ENCODE assay signal across 16 cellular contexts in genomic region chr12:93404961-93405849, GRCh38. TPM values are rescaled to one million over a fixed set of nuclear protein-coding genes. Genes with fewer than 3 reads are reported as not detected.
DNase-seq lines count a peak whose midpoint lies in the region; ATAC-seq and TF ChIP-seq lines count a peak whose summit lies in the region.
"Had no signal": no experiment of that assay in that cellular context is flagged by ENCODE, and none has a peak within 500 bp of the region (broad histone marks: within the 10 kb centered on the region; RNA-seq: fewer than 3 reads in every experiment).

No MANE protein-coding gene starts in this region.

- H3K36me3 ChIP-seq in adipocyte (ENCODE audit: control insufficient read depth, insufficient read depth, low read length, severe bottlenecking), result peaks cover 30% of the 10 kb centered on the region
- H3K36me3 ChIP-seq: pancreas had no signal

- H3K4me3 ChIP-seq in adipocyte (ENCODE audit: low read length), result peak overlapping the region; percentile 27
- H3K4me3 ChIP-seq: coronary artery, pancreas had no signal

- no peaks in the 10 kb centered on the region for H3K9me3 Mint-ChIP-seq in CD4-positive, alpha-beta T cell
- H3K9me3 Mint-ChIP-seq in HFFc6, result no peaks in the 10 kb centered on the region
- no peaks in the 10 kb centered on the region for H3K9me3 Mint-ChIP-seq in naive thymus-derived CD8-positive, alpha-beta T cell
- H3K9me3 Mint-ChIP-seq: activated B cell treated with CpG ODN at 0.5 μM for 24 hours had no signal

- no peak overlapping the region for H3K4me3 Mint-ChIP-seq in CD4-positive, alpha-beta T cell
- no peak overlapping the region for H3K4me3 Mint-ChIP-seq in HFFc6
- no peak overlapping the region for H3K4me3 Mint-ChIP-seq in naive thymus-derived CD8-positive, alpha-beta T cell
- H3K4me3 Mint-ChIP-seq: activated B cell treated with CpG ODN at 0.5 μM for 24 hours had no signal

- no peaks in the 10 kb centered on the region for H3K9me3 ChIP-seq in CD4-positive, alpha-beta T cell (ENCODE audit: control insufficient read depth, low read length)
- no peaks in the 10 kb centered on the region for H3K9me3 ChIP-seq in adipocyte (ENCODE audit: control insufficient read depth, low read length)
- H3K9me3 ChIP-seq: pancreas had no signal

- no peaks in the 10 kb centered on the region for H3K27me3 Mint-ChIP-seq in CD4-positive, alpha-beta T cell
- H3K27me3 Mint-ChIP-seq in HFFc6 (ENCODE audit: insufficient read depth), result no peaks in the 10 kb centered on the region; the same call in 1 of the 2 replicates
- H3K27me3 Mint-ChIP-seq in naive thymus-derived CD8-positive, alpha-beta T cell, result no peaks in the 10 kb centered on the region
- H3K27me3 Mint-ChIP-seq: activated B cell treated with CpG ODN at 0.5 μM for 24 hours had no signal

- H3K4me1 Mint-ChIP-seq in CD4-positive, alpha-beta T cell (ENCODE audit: low read depth), result peaks cover 6% of the 10 kb centered on the region
- peaks cover 17% of the 10 kb centered on the region for H3K4me1 Mint-ChIP-seq in HFFc6 (ENCODE audit: low read depth)
- peaks cover 0 to 9% (median 5%) of the 10 kb centered on the region in 4 donors for H3K4me1 Mint-ChIP-seq in naive thymus-derived CD8-positive, alpha-beta T cell
- H3K4me1 Mint-ChIP-seq: activated B cell treated with CpG ODN at 0.5 μM for 24 hours had no signal

- peak; percentile 37 for ATAC-seq in CD4-positive, alpha-beta T cell (ENCODE audit: poor library complexity)
- peak in 1 of 2 donors; percentile 22 for ATAC-seq in naive thymus-derived CD8-positive, alpha-beta T cell
- ATAC-seq in activated CD4-positive, CD25-positive, alpha-beta regulatory T cell treated with anti-CD3 and anti-CD28 coated beads, Interleukin-2, amount 50 U/mL, for 24 hours, result no peak
- ATAC-seq: Panc1 had no signal

- DNase-seq in CD4-positive, alpha-beta T cell, result no peak
- DNase-seq in HFFc6 (no peak), adipocyte (ENCODE audit: low read depth) (no peak), LoVo (ENCODE audit: low spot score) (no peak), NCI-H345 treated with DMSO at 0.1 percent for 48 hours (lab: John Stamatoyannopoulos, UW; ENCODE audit: unreplicated experiment) (no peak)
- DNase-seq in naive thymus-derived CD8-positive, alpha-beta T cell, result no peak
- no peak for DNase-seq in activated CD4-positive, alpha-beta T cell treated with anti-CD3 and anti-CD28 coated beads, Interleukin-2, amount 50 U/mL, for 4 hours
- DNase-seq: activated B cell treated with CpG ODN at 0.5 μM for 24 hours; activated CD8-positive, alpha-beta memory T cell treated with anti-CD3 and anti-CD28 coated beads, Interleukin-2, amount 50 U/mL, for 4 hours; NCI-H446 treated with DMSO at 0.1 percent for 48 hours; pancreas; stimulated activated naive CD4-positive, alpha-beta T cell treated with Interleukin-2 at 50 U/mL for 16 hours had no signal

- POLR2A ChIA-PET in CD4-positive, alpha-beta T cell (lab: Charles Lee), result interaction anchor here (1.0 kb wide), 1 partner anchor 14 kb away, joined by 3 read pairs; no protein-coding TSS in a partner anchor
- POLR2A ChIA-PET in naive thymus-derived CD8-positive, alpha-beta T cell (lab: Charles Lee), result interaction anchor here (0.7 kb wide), 1 partner anchor 1509 kb away, joined by 4 read pairs; no protein-coding TSS in a partner anchor

- TF ChIP-seq CTCF in CD4-positive, alpha-beta T cell (IDR thresholded peaks at IDR 0.05), result no peak
- no peak for TF ChIP-seq CTCF in HFFc6 (IDR thresholded peaks at IDR 0.05)

- peak overlapping the region; percentile 55 for H3K27ac Mint-ChIP-seq in CD4-positive, alpha-beta T cell
- H3K27ac Mint-ChIP-seq in HFFc6, result peak overlapping the region; percentile 42
- H3K27ac Mint-ChIP-seq in naive thymus-derived CD8-positive, alpha-beta T cell, result peak overlapping the region in 8 of 10 donors; percentile 5 to 75 (median 51)

- CTCF ChIA-PET in CD4-positive, alpha-beta T cell (lab: Charles Lee), result interaction anchor here (1.1 to 2.6 kb wide), 2 partner anchors 10 to 15 kb away, joined by 3 to 13 read pairs; no protein-coding TSS in a partner anchor

- intact Hi-C loops in CD4-positive, alpha-beta T cell (cut with DNase I, micrococcal nuclease), result no loop called here

- H3K27me3 ChIP-seq in CD4-positive, alpha-beta T cell (ENCODE audit: control insufficient read depth, insufficient read depth, low read length), result no peaks in the 10 kb centered on the region
- H3K27me3 ChIP-seq in adipocyte (replicated peaks; ENCODE audit: control insufficient read depth, insufficient read depth, low read length), result no peaks in the 10 kb centered on the region
- H3K27me3 ChIP-seq: pancreas had no signal

- no peak overlapping the region for H3K9ac ChIP-seq in adipocyte (ENCODE audit: low read length)

- H3K4me1 ChIP-seq in adipocyte (ENCODE audit: control insufficient read depth, insufficient read depth, low read length), result peaks cover 42% of the 10 kb centered on the region

- peak overlapping the region; percentile 4 for H3K27ac ChIP-seq in CD4-positive, alpha-beta T cell (ENCODE audit: low read depth, low read length)
- H3K27ac ChIP-seq: C4-2B, pancreas had no signal

- H3K36me3 Mint-ChIP-seq in CD4-positive, alpha-beta T cell (ENCODE audit: low read depth), result peaks cover 72% of the 10 kb centered on the region
- peaks cover 25% of the 10 kb centered on the region for H3K36me3 Mint-ChIP-seq in HFFc6 (ENCODE audit: low read depth)
- H3K36me3 Mint-ChIP-seq in naive thymus-derived CD8-positive, alpha-beta T cell, result peaks cover 0 to 60% (median 0%) of the 10 kb centered on the region in 3 donors

RNA-seq across cellular contexts. Expression of gene NUDT4, which starts 27.5 kb away (rescaled TPM):
- total RNA-seq in CD4-positive, alpha-beta T cell, result 10 to 100 TPM; 86.7 to 92.3 TPM
- 10 to 100 TPM; 46.4 to 62.6 (median 51.6) TPM for total RNA-seq in HFFc6 (2021; fragmentation: NEBNext Ultra II Directional; extraction: Animal tissue kit (Norgen Biotek cat#: 25700))
- total RNA-seq in naive thymus-derived CD8-positive, alpha-beta T cell, result 10 to 100 TPM; 52.0 to 55.5 TPM
- polyA plus RNA-seq in naive thymus-derived CD8-positive, alpha-beta T cell, result 10 to 100 TPM; 38.0 to 47.8 (median 38.1) TPM

RNA-seq across cellular contexts. Expression of gene UBE2N, which starts 36.5 kb away (rescaled TPM):
- total RNA-seq in CD4-positive, alpha-beta T cell, result 100 to 1,000 TPM in 1 of 2 experiments, 10 to 100 TPM in 1; 89.8 to 101 TPM
- total RNA-seq in HFFc6 (2021; fragmentation: NEBNext Ultra II Directional; extraction: Animal tissue kit (Norgen Biotek cat#: 25700)), result 100 to 1,000 TPM; 143 to 168 (median 157) TPM
- total RNA-seq in naive thymus-derived CD8-positive, alpha-beta T cell, result 10 to 100 TPM; 66.8 to 73.4 TPM
- 100 to 1,000 TPM; 117 to 123 (median 118) TPM for polyA plus RNA-seq in naive thymus-derived CD8-positive, alpha-beta T cell
